Comparison of ENCODE assay signal across 24 cellular contexts in genomic region chr1:30610917-30611316, GRCh38.
"Had no signal": no experiment of that assay in that cellular context is flagged by ENCODE, and none has a peak within 500 bp of the region (broad histone marks: within the 10 kb centered on the region; RNA-seq: fewer than 3 reads in every experiment).

No MANE protein-coding gene starts in this region.

- H3K27ac Mint-ChIP-seq: endodermal cell; immature natural killer cell; naive thymus-derived CD8-positive, alpha-beta T cell; nephron progenitor cell; stimulated activated effector memory CD8-positive, alpha-beta T cell treated with anti-CD3 and anti-CD28 coated beads, Interleukin-12 subunit alpha, Interleukin-12 subunit beta, amount 100 ng/mL, for 72 hours had no signal

- H3K9me3 Mint-ChIP-seq: endodermal cell; immature natural killer cell; naive thymus-derived CD8-positive, alpha-beta T cell; nephron progenitor cell; stimulated activated effector memory CD8-positive, alpha-beta T cell treated with anti-CD3 and anti-CD28 coated beads, Interleukin-12 subunit alpha, Interleukin-12 subunit beta, amount 100 ng/mL, for 72 hours had no signal

- H3K4me1 Mint-ChIP-seq: immature natural killer cell; naive thymus-derived CD8-positive, alpha-beta T cell; stimulated activated effector memory CD8-positive, alpha-beta T cell treated with anti-CD3 and anti-CD28 coated beads, Interleukin-12 subunit alpha, Interleukin-12 subunit beta, amount 100 ng/mL, for 72 hours had no signal

- DNase-seq: dorsolateral prefrontal cortex; effector CD8-positive, alpha-beta T cell; endodermal cell; foreskin fibroblast; immature natural killer cell; left ventricle myocardium superior; lower lobe of right lung; naive thymus-derived CD8-positive, alpha-beta T cell; nephron progenitor cell; nucleus accumbens; ovary; posterior cingulate gyrus; psoas muscle; right cardiac atrium; sigmoid colon; stimulated activated CD4-positive, alpha-beta T cell treated with anti-CD3 and anti-CD28 coated beads, Interleukin-2, amount 100 ng/mL, for 24 hours; stimulated activated CD4-positive, alpha-beta T cell treated with anti-CD3 and anti-CD28 coated beads, Interleukin-4, amount 100 ng/mL, for 24 hours; stimulated activated naive CD4-positive, alpha-beta T cell treated with Interleukin-2 at 50 U/mL for 16 hours; stomach; upper lobe of left lung; uterus had no signal

- H3K4me3 Mint-ChIP-seq: endodermal cell; immature natural killer cell; naive thymus-derived CD8-positive, alpha-beta T cell; nephron progenitor cell; stimulated activated effector memory CD8-positive, alpha-beta T cell treated with anti-CD3 and anti-CD28 coated beads, Interleukin-12 subunit alpha, Interleukin-12 subunit beta, amount 100 ng/mL, for 72 hours had no signal

- ATAC-seq: esophagus mucosa; gastroesophageal sphincter; left ventricle myocardium superior; lower lobe of right lung; naive thymus-derived CD8-positive, alpha-beta T cell; right cardiac atrium; stimulated activated effector memory CD8-positive, alpha-beta T cell treated with anti-CD3 and anti-CD28 coated beads, Interleukin-12 subunit alpha, Interleukin-12 subunit beta, amount 100 ng/mL, for 72 hours had no signal

- H3K36me3 Mint-ChIP-seq: immature natural killer cell; naive thymus-derived CD8-positive, alpha-beta T cell; stimulated activated effector memory CD8-positive, alpha-beta T cell treated with anti-CD3 and anti-CD28 coated beads, Interleukin-12 subunit alpha, Interleukin-12 subunit beta, amount 100 ng/mL, for 72 hours had no signal
